ENCODE assay signal across 8 cellular contexts in the genomic region with DNA sequence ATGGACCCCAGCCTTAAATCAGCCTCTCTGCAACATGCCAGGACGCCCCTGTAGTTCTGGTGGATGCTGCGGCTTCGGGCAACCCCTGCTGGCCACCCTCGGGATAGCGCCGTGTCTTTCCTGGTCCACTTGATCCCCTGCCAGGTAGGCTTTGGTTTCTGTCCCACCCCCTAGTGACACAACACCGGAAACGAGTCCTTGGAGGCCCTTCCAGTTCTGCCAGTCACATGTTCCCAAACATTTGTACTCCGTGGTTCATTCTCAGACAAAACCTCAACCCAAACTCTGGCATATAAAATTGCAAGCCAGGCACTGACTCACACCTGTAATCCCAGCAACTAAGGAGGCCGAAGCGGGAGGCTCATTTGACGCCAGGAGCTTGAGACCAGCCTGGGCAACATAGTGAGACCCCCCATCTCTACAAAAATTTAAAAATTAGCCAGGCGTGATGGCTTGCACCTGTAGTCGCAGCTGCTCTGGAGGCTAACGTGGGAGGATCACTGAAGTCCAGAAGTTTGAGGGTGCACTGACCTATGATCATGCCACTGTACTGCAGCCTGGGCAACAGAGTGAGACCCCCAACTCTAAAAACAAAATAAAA. TPM values are rescaled to one million over a fixed set of nuclear protein-coding genes. Genes with fewer than 3 reads are reported as not detected.
DNase-seq lines count a peak whose midpoint lies in the region; FAIRE-seq and TF ChIP-seq lines count a peak whose summit lies in the region.
"Had no signal": no experiment of that assay in that cellular context is flagged by ENCODE, and none has a peak within 500 bp of the region (broad histone marks: within the 10 kb centered on the region; RNA-seq: fewer than 3 reads in every experiment).

No MANE protein-coding gene starts in this region.

- H3K27ac ChIP-seq in ovary = no peak overlapping the region

- no peak for TF ChIP-seq EP300 in ovary (IDR thresholded peaks at IDR 0.05)

- in situ Hi-C loops in KBM-7 (cut with MboI; ENCODE audit: low pct_unique_long_range_greater_than_20kb, low sequenced_read_pairs) = no loop called here

- DNase-seq in KBM-7 (peak; percentile 85), RPMI7951 (ENCODE audit: low read depth) (peak; percentile 86), frontal cortex (ENCODE audit: low spot score in 2 of 2) (peak; percentile 76 to 83), ovary (peak in 4 of 5 donors; percentile 30 to 57 (median 50)), type B pancreatic cell (ENCODE audit: extremely low spot score, unreplicated experiment) (peak; percentile 83)
- peak; percentile 47 for DNase-seq in activated gamma-delta T cell treated with anti-CD3 and anti-CD28 coated beads, Interleukin-2, amount 50 U/mL, for 16 hours (ENCODE audit: low read depth)

- H3K36me3 Mint-ChIP-seq in type B pancreatic cell = no peaks in the 10 kb centered on the region

- H3K9me3 ChIP-seq in ovary = no peaks in the 10 kb centered on the region

- no peak overlapping the region for H3K4me3 ChIP-seq in ovary

- peak overlapping the region; percentile 85 for H3K27ac Mint-ChIP-seq in type B pancreatic cell

- H3K4me1 Mint-ChIP-seq in type B pancreatic cell (ENCODE audit: unreplicated experiment) = no peaks in the 10 kb centered on the region

- peak; percentile 99 for TF ChIP-seq CTCF in GM12874 (IDR thresholded peaks at IDR 0.05; ENCODE audit: insufficient read depth, low read depth, low read length)
- TF ChIP-seq CTCF in ovary (IDR thresholded peaks at IDR 0.05) = peak in 2 of 3 donors; percentile 34 to 37
- TF ChIP-seq CTCF in type B pancreatic cell (conservative IDR thresholded peaks at IDR 0.05) = peak; percentile 85

- peaks cover 19% of the 10 kb centered on the region for H3K27me3 Mint-ChIP-seq in type B pancreatic cell

- FAIRE-seq in frontal cortex (lab: Jason Lieb, UNC) = no peak

- WGBS in ovary, 3 donors = 20 to 26% (median 24%) methylated on average over 15 of the region's 15 CpGs

- H3K4me3 Mint-ChIP-seq in type B pancreatic cell = peak overlapping the region; percentile 43

- no peaks in the 10 kb centered on the region for H3K9me3 Mint-ChIP-seq in type B pancreatic cell

- TF ChIP-seq POLR2A in ovary (IDR thresholded peaks at IDR 0.05) = no peak

- peaks cover 1% of the 10 kb centered on the region for H3K4me1 ChIP-seq in ovary (ENCODE audit: insufficient read depth)

- H3K36me3 ChIP-seq in ovary = no peaks in the 10 kb centered on the region

- no peaks in the 10 kb centered on the region for H3K27me3 ChIP-seq in ovary

- intact Hi-C loops in ovary (cut with DNase I) = no loop called here

RNA-seq across cellular contexts. Expression of a gene that starts 37.0 kb away (rescaled TPM):
- not detected in 2 replicates for total RNA-seq in RPMI7951 (2014; rRNA removed; shearing (Covaris generic))
- total RNA-seq in frontal cortex (4.9 TPM), ovary (1 to 10 TPM in 4 of 7 donors, under 1 TPM in 1, not detected in 2; 0.36 to 5.1 (median 1.3) TPM), type B pancreatic cell (ENCODE audit: low replicate concordance) (0.58 and 2.7 TPM in 2 replicates)
- polyA plus RNA-seq in ovary = under 1 TPM; 0.05 to 0.42 TPM
- total RNA-seq: subcutaneous adipose tissue had no signal

RNA-seq across cellular contexts. Expression of a gene that starts 42.0 kb away (rescaled TPM):
- not detected in 2 replicates for total RNA-seq in RPMI7951 (2014; rRNA removed; shearing (Covaris generic))
- total RNA-seq in frontal cortex (18.3 TPM), ovary (1 to 10 TPM in 4 of 7 donors, under 1 TPM in 3; 0.56 to 5.5 (median 1.5) TPM), type B pancreatic cell (ENCODE audit: low replicate concordance) (1.4 and 2.4 TPM in 2 replicates)
- polyA plus RNA-seq in ovary = 1 to 10 TPM; 2.1 to 2.4 TPM

RNA-seq across cellular contexts. Expression of a gene that starts 51.0 kb away (rescaled TPM):
- not detected in 2 replicates for total RNA-seq in RPMI7951 (2014; rRNA removed; shearing (Covaris generic))
- total RNA-seq in frontal cortex = not detected
- total RNA-seq in ovary = 10 to 100 TPM in 1 of 7 donors, 1 to 10 TPM in 3, under 1 TPM in 1, not detected in 2; 0.72 to 38.3 (median 1.6) TPM
- polyA plus RNA-seq in ovary = under 1 TPM in 1 of 2 donors, not detected in 1; 0.15 TPM
- total RNA-seq in type B pancreatic cell (ENCODE audit: low replicate concordance) = 0.27 and 0.81 TPM in 2 replicates
- total RNA-seq: subcutaneous adipose tissue had no signal

Comparison
In these comparisons a context has a peak if more than half of its experiments do, and no peak if none do; other contexts are left out.
1. CTCF ChIP-seq: peak in every context shown above with its lines; median percentile 99 in GM12874; 85 in type B pancreatic cell; 36 in ovary.